21 cellular contexts compared by ENCODE assay signal in genomic region chr12:6810758-6811157, GRCh38. TPM values are rescaled to one million over a fixed set of nuclear protein-coding genes. Genes with fewer than 3 reads are reported as not detected.
DNase-seq lines count a peak whose midpoint lies in the region; ATAC-seq and TF ChIP-seq lines count a peak whose summit lies in the region.
"Had no signal": no experiment of that assay in that cellular context is flagged by ENCODE, and none has a peak within 500 bp of the region (broad histone marks: within the 10 kb centered on the region; RNA-seq: fewer than 3 reads in every experiment).

No MANE protein-coding gene starts in this region.

- no peak overlapping the region for H3K4me3 Mint-ChIP-seq in CD4-positive, CD25-positive, alpha-beta regulatory T cell
- H3K4me3 Mint-ChIP-seq in GM23338 = no peak overlapping the region; the same call in 2 of the 3 replicates
- H3K4me3 Mint-ChIP-seq in activated CD4-positive, alpha-beta memory T cell treated with anti-CD3 and anti-CD28 coated beads, Interleukin-2, amount 10 ng/mL, durations not matched to agents 7 days and 5 days = no peak overlapping the region
- no peak overlapping the region for H3K4me3 Mint-ChIP-seq in mesothelial cell of epicardium
- no peak overlapping the region for H3K4me3 Mint-ChIP-seq in stimulated activated naive CD8-positive, alpha-beta T cell treated with anti-CD3 and anti-CD28 coated beads, Interleukin-15, amount 100 ng/mL, for 72 hours
- H3K4me3 Mint-ChIP-seq: activated naive CD8-positive, alpha-beta T cell had no signal

- H3K9me3 ChIP-seq in CD4-positive, CD25-positive, alpha-beta regulatory T cell (ENCODE audit: control insufficient read depth in 2 of 2, low read length in 2 of 2) = no peaks in the 10 kb centered on the region
- H3K9me3 ChIP-seq in transverse colon = no peaks in the 10 kb centered on the region
- H3K9me3 ChIP-seq: suprapubic skin had no signal

- H3K9me3 Mint-ChIP-seq in CD4-positive, CD25-positive, alpha-beta regulatory T cell = no peaks in the 10 kb centered on the region
- H3K9me3 Mint-ChIP-seq in GM23338 (no peaks in the 10 kb centered on the region; the same call in 2 of the 3 replicates), mesothelial cell of epicardium (no peaks in the 10 kb centered on the region)
- H3K9me3 Mint-ChIP-seq in activated CD4-positive, alpha-beta memory T cell treated with anti-CD3 and anti-CD28 coated beads, Interleukin-2, amount 10 ng/mL, durations not matched to agents 7 days and 5 days = no peaks in the 10 kb centered on the region
- no peaks in the 10 kb centered on the region for H3K9me3 Mint-ChIP-seq in stimulated activated naive CD8-positive, alpha-beta T cell treated with anti-CD3 and anti-CD28 coated beads, Interleukin-15, amount 100 ng/mL, for 72 hours

- no peak for TF ChIP-seq EP300 in transverse colon (IDR thresholded peaks at IDR 0.05; ENCODE audit: low read depth)

- peak overlapping the region; percentile 38 for H3K27ac ChIP-seq in CD4-positive, CD25-positive, alpha-beta regulatory T cell (ENCODE audit: insufficient read depth, low read length, poor library complexity, severe bottlenecking)
- H3K27ac ChIP-seq in GM23338 (ENCODE audit: low read depth) = no peak overlapping the region
- H3K27ac ChIP-seq in transverse colon = no peak overlapping the region
- H3K27ac ChIP-seq: suprapubic skin had no signal

- intact Hi-C loops in transverse colon (cut with DNase I; ENCODE audit: low total_unique reads) = no loop called here

- peak overlapping the region; percentile 47; the same call in 1 of the 2 replicates for H2AFZ ChIP-seq in GM23338

- CTCF ChIA-PET in activated CD4-positive, alpha-beta memory T cell treated with anti-CD3 and anti-CD28 coated beads, Interleukin-2, amount 10 ng/mL, durations not matched to agents 7 days and 5 days (lab: Charles Lee) = interaction anchor here (0.7 to 1.2 kb wide), 3 partner anchors 23 to 57 kb away, joined by 4 read pairs; partner anchors contain the start of gene MLF2

- H4K20me1 ChIP-seq in GM23338 (replicated peaks; ENCODE audit: insufficient read depth) = no peaks in the 10 kb centered on the region; the same call in 1 of the 2 replicates

- H3K27ac Mint-ChIP-seq in CD4-positive, CD25-positive, alpha-beta regulatory T cell = peak overlapping the region; percentile 72 to 95 (median 84)
- H3K27ac Mint-ChIP-seq in GM23338 = peak overlapping the region; percentile 6; the same call in 1 of the 2 replicates
- H3K27ac Mint-ChIP-seq in activated CD4-positive, alpha-beta memory T cell treated with anti-CD3 and anti-CD28 coated beads, Interleukin-2, amount 10 ng/mL, durations not matched to agents 7 days and 5 days = peak overlapping the region; percentile 9
- peak overlapping the region; percentile 23 for H3K27ac Mint-ChIP-seq in mesothelial cell of epicardium
- no peak overlapping the region for H3K27ac Mint-ChIP-seq in stimulated activated naive CD8-positive, alpha-beta T cell treated with anti-CD3 and anti-CD28 coated beads, Interleukin-15, amount 100 ng/mL, for 72 hours
- H3K27ac Mint-ChIP-seq: activated naive CD8-positive, alpha-beta T cell had no signal

- H3F3A ChIP-seq in GM23338 (replicated peaks; ENCODE audit: low read depth) = no peaks in the 10 kb centered on the region

- no peak for DNase-seq in CD4-positive, CD25-positive, alpha-beta regulatory T cell
- DNase-seq in GM23338 (ENCODE audit: low spot score) (no peak), mesothelial cell of epicardium (ENCODE audit: low spot score in 2 of 2, unreplicated experiment in 2 of 2) (no peak), NCI-H2029 treated with DMSO at 0.1 percent for 48 hours (lab: John Stamatoyannopoulos, UW) (no peak), transverse colon (no peak)
- DNase-seq in activated CD4-positive, alpha-beta memory T cell treated with anti-CD3 and anti-CD28 coated beads, Interleukin-2, amount 10 ng/mL, durations not matched to agents 7 days and 5 days = no peak
- DNase-seq in stimulated activated naive CD8-positive, alpha-beta T cell treated with anti-CD3 and anti-CD28 coated beads, Interleukin-15, amount 100 ng/mL, for 72 hours = no peak
- DNase-seq: activated CD4-positive, CD25-positive, alpha-beta regulatory T cell; COR-L47; left ventricle myocardium superior; NCI-H1105 treated with DMSO at 0.1 percent for 48 hours; NCI-H69; occipital lobe; OCI-M1; SHP77; stimulated activated CD4-positive, alpha-beta T cell treated with anti-CD3 and anti-CD28 coated beads, Interleukin-12 subunit alpha, Interleukin-12 subunit beta, amount 100 ng/mL, for 4 hours had no signal

- no peaks in the 10 kb centered on the region for H3K27me3 Mint-ChIP-seq in CD4-positive, CD25-positive, alpha-beta regulatory T cell
- H3K27me3 Mint-ChIP-seq in GM23338 (ENCODE audit: insufficient read depth, low read depth, poor library complexity) = peaks cover 21% of the 10 kb centered on the region
- no peaks in the 10 kb centered on the region for H3K27me3 Mint-ChIP-seq in activated CD4-positive, alpha-beta memory T cell treated with anti-CD3 and anti-CD28 coated beads, Interleukin-2, amount 10 ng/mL, durations not matched to agents 7 days and 5 days
- H3K27me3 Mint-ChIP-seq in mesothelial cell of epicardium (ENCODE audit: low read depth) = peaks cover 6% of the 10 kb centered on the region
- H3K27me3 Mint-ChIP-seq in stimulated activated naive CD8-positive, alpha-beta T cell treated with anti-CD3 and anti-CD28 coated beads, Interleukin-15, amount 100 ng/mL, for 72 hours = peaks cover 13% of the 10 kb centered on the region

- H3K27me3 ChIP-seq in CD4-positive, CD25-positive, alpha-beta regulatory T cell (ENCODE audit: control insufficient read depth, insufficient read depth, low read length) = no peaks in the 10 kb centered on the region
- H3K27me3 ChIP-seq in GM23338 (ENCODE audit: insufficient read depth) = 0 out of 2 replicates have a peak, but pooled peaks cover 7% of the 10 kb centered on the region
- no peaks in the 10 kb centered on the region for H3K27me3 ChIP-seq in transverse colon
- H3K27me3 ChIP-seq: suprapubic skin had no signal

- no peaks in the 10 kb centered on the region for H3K79me2 ChIP-seq in GM23338 (replicated peaks; ENCODE audit: insufficient read depth)

- peaks cover 9 to 24% (median 15%) of the 10 kb centered on the region in 4 donors for H3K4me1 Mint-ChIP-seq in CD4-positive, CD25-positive, alpha-beta regulatory T cell
- H3K4me1 Mint-ChIP-seq in GM23338 (peaks cover 18% of the 10 kb centered on the region), mesothelial cell of epicardium (peaks cover 8% of the 10 kb centered on the region)
- H3K4me1 Mint-ChIP-seq in activated CD4-positive, alpha-beta memory T cell treated with anti-CD3 and anti-CD28 coated beads, Interleukin-2, amount 10 ng/mL, durations not matched to agents 7 days and 5 days = peaks cover 13% of the 10 kb centered on the region
- H3K4me1 Mint-ChIP-seq in stimulated activated naive CD8-positive, alpha-beta T cell treated with anti-CD3 and anti-CD28 coated beads, Interleukin-15, amount 100 ng/mL, for 72 hours = peaks cover 9% of the 10 kb centered on the region

- in situ Hi-C loops in transverse colon (cut with MboI; ENCODE audit: low pct_ligation_motif_present in 1 of 4, low pct_unique_long_range_greater_than_20kb in 1 of 4, low sequenced_read_pairs in 3 of 4) = no loop called here

- no peak for TF ChIP-seq POLR2A in transverse colon (IDR thresholded peaks at IDR 0.05)

- H3K36me3 Mint-ChIP-seq in CD4-positive, CD25-positive, alpha-beta regulatory T cell = peaks cover 41% of the 10 kb centered on the region
- H3K36me3 Mint-ChIP-seq in GM23338 (ENCODE audit: low read depth) (no peaks in the 10 kb centered on the region), mesothelial cell of epicardium (no peaks in the 10 kb centered on the region)
- H3K36me3 Mint-ChIP-seq in activated CD4-positive, alpha-beta memory T cell treated with anti-CD3 and anti-CD28 coated beads, Interleukin-2, amount 10 ng/mL, durations not matched to agents 7 days and 5 days (ENCODE audit: low read depth) = peaks cover 48% of the 10 kb centered on the region
- H3K36me3 Mint-ChIP-seq: activated naive CD8-positive, alpha-beta T cell had no signal

- 68 to 100% methylated on average over 1 of the region's 1 CpG for WGBS in transverse colon (ENCODE audit: low coverage in 1 of 2), 2 donors

- TF ChIP-seq CTCF in GM23338 (conservative IDR thresholded peaks at IDR 0.05; ENCODE audit: low read depth in 2 of 2) (no peak), mesothelial cell of epicardium (IDR thresholded peaks at IDR 0.05; ENCODE audit: unreplicated experiment) (no peak), transverse colon (IDR thresholded peaks at IDR 0.05) (no peak)

- no peaks in the 10 kb centered on the region for H3K4me1 ChIP-seq in CD4-positive, CD25-positive, alpha-beta regulatory T cell (ENCODE audit: control insufficient read depth, insufficient read depth, low read length, poor library complexity, severe bottlenecking)
- H3K4me1 ChIP-seq in GM23338 (ENCODE audit: insufficient read depth) = peaks cover 16% of the 10 kb centered on the region
- no peaks in the 10 kb centered on the region for H3K4me1 ChIP-seq in transverse colon
- H3K4me1 ChIP-seq: suprapubic skin had no signal

- peaks cover 4% of the 10 kb centered on the region; the same call in 1 of the 2 replicates for H3K9me2 ChIP-seq in GM23338 (ENCODE audit: insufficient read depth)

- no peak overlapping the region for H3K4me2 ChIP-seq in GM23338

- no peak overlapping the region for H3K4me3 ChIP-seq in CD4-positive, CD25-positive, alpha-beta regulatory T cell (ENCODE audit: low read depth, low read length)
- H3K4me3 ChIP-seq in GM23338 (no peak overlapping the region), transverse colon (no peak overlapping the region)
- H3K4me3 ChIP-seq: suprapubic skin had no signal

- POLR2A ChIA-PET in activated CD4-positive, alpha-beta memory T cell treated with anti-CD3 and anti-CD28 coated beads, Interleukin-2, amount 10 ng/mL, durations not matched to agents 7 days and 5 days (lab: Charles Lee) = interaction anchor here (0.6 to 1.8 kb wide), 5 partner anchors 13 to 318 kb away, joined by 3 to 5 read pairs (median 3); partner anchors contain the start of gene MRPL51

- peaks cover 42% of the 10 kb centered on the region for H3K36me3 ChIP-seq in CD4-positive, CD25-positive, alpha-beta regulatory T cell (ENCODE audit: control insufficient read depth, insufficient read depth, low read length)
- no peaks in the 10 kb centered on the region; the same call in 1 of the 2 replicates for H3K36me3 ChIP-seq in GM23338 (ENCODE audit: insufficient read depth)
- no peaks in the 10 kb centered on the region for H3K36me3 ChIP-seq in transverse colon
- H3K36me3 ChIP-seq: suprapubic skin had no signal

- no peak for ATAC-seq in CD4-positive, CD25-positive, alpha-beta regulatory T cell (ENCODE audit: low read depth in 2 of 2)
- peak; percentile 40 for ATAC-seq in GM23338
- ATAC-seq in stimulated activated naive CD8-positive, alpha-beta T cell treated with anti-CD3 and anti-CD28 coated beads, Interleukin-15, amount 100 ng/mL, for 72 hours = no peak
- ATAC-seq: left ventricle myocardium superior had no signal

RNA-seq across cellular contexts. Expression of gene GPR162, which starts 10.9 kb away (rescaled TPM):
- total RNA-seq in CD4-positive, CD25-positive, alpha-beta regulatory T cell = not detected
- polyA plus RNA-seq in CD4-positive, CD25-positive, alpha-beta regulatory T cell = not detected
- total RNA-seq in GM23338 (2014; rRNA removed; shearing (Covaris generic)) = 3.0 and 5.0 TPM in 2 replicates
- 4.7 and 5.0 TPM in 2 replicates for polyA plus RNA-seq in GM23338 (2016; fragmentation: Nextera tagmentation; extraction: Ambion mirVana)
- total RNA-seq in activated CD4-positive, alpha-beta memory T cell treated with anti-CD3 and anti-CD28 coated beads, Interleukin-2, amount 10 ng/mL, durations not matched to agents 7 days and 5 days = not detected
- total RNA-seq in mesothelial cell of epicardium (10.8 to 11.5 TPM (median 11.0 TPM) in 3 replicates), transverse colon (1 to 10 TPM in 3 of 4 donors, not detected in 1; 3.0 to 6.4 (median 3.1) TPM)
- total RNA-seq: HT-29 had no signal

RNA-seq across cellular contexts. Expression of gene P3H3, which starts 17.4 kb away (rescaled TPM):
- total RNA-seq in CD4-positive, CD25-positive, alpha-beta regulatory T cell = 1.4 TPM
- 1 to 10 TPM in 1 of 4 donors, under 1 TPM in 2, not detected in 1; 0.64 to 1.2 (median 1.00) TPM for polyA plus RNA-seq in CD4-positive, CD25-positive, alpha-beta regulatory T cell
- 38.2 and 39.2 TPM in 2 replicates for total RNA-seq in GM23338 (2014; rRNA removed; shearing (Covaris generic))
- 15.8 and 16.4 TPM in 2 replicates for polyA plus RNA-seq in GM23338 (2016; fragmentation: Nextera tagmentation; extraction: Ambion mirVana)
- total RNA-seq in activated CD4-positive, alpha-beta memory T cell treated with anti-CD3 and anti-CD28 coated beads, Interleukin-2, amount 10 ng/mL, durations not matched to agents 7 days and 5 days = under 1 TPM; 0.18 to 0.68 TPM
- total RNA-seq in mesothelial cell of epicardium = 80.7 to 86.2 TPM (median 83.8 TPM) in 3 replicates
- total RNA-seq in transverse colon = 10 to 100 TPM in 3 of 4 donors, 1 to 10 TPM in 1; 5.9 to 32.9 (median 14.4) TPM

RNA-seq across cellular contexts. Expression of gene CD4, which starts 21.4 kb away (rescaled TPM):
- total RNA-seq in CD4-positive, CD25-positive, alpha-beta regulatory T cell = 224 TPM
- 100 to 1,000 TPM; 312 to 330 (median 324) TPM for polyA plus RNA-seq in CD4-positive, CD25-positive, alpha-beta regulatory T cell
- 1.5 and 2.2 TPM in 2 replicates for total RNA-seq in GM23338 (2014; rRNA removed; shearing (Covaris generic))
- 2.0 and 2.1 TPM in 2 replicates for polyA plus RNA-seq in GM23338 (2016; fragmentation: Nextera tagmentation; extraction: Ambion mirVana)
- 100 to 1,000 TPM; 324 to 327 TPM for total RNA-seq in activated CD4-positive, alpha-beta memory T cell treated with anti-CD3 and anti-CD28 coated beads, Interleukin-2, amount 10 ng/mL, durations not matched to agents 7 days and 5 days
- total RNA-seq in mesothelial cell of epicardium (2.9 to 3.9 TPM (median 3.8 TPM) in 3 replicates), transverse colon (1 to 10 TPM in 3 of 4 donors, under 1 TPM in 1; 1.00 to 7.9 (median 2.8) TPM)
- total RNA-seq: Daoy, glomerular endothelial cell had no signal

RNA-seq across cellular contexts. Expression of gene GNB3, which starts 30.0 kb away (rescaled TPM):
- not detected for total RNA-seq in CD4-positive, CD25-positive, alpha-beta regulatory T cell
- not detected for polyA plus RNA-seq in CD4-positive, CD25-positive, alpha-beta regulatory T cell
- 3.3 and 8.2 TPM in 2 replicates for total RNA-seq in GM23338 (2014; rRNA removed; shearing (Covaris generic))
- polyA plus RNA-seq in GM23338 (2016; fragmentation: Nextera tagmentation; extraction: Ambion mirVana) = 3.6 and 5.4 TPM in 2 replicates
- not detected for total RNA-seq in activated CD4-positive, alpha-beta memory T cell treated with anti-CD3 and anti-CD28 coated beads, Interleukin-2, amount 10 ng/mL, durations not matched to agents 7 days and 5 days
- total RNA-seq in mesothelial cell of epicardium (22.9 to 24.3 TPM (median 23.0 TPM) in 3 replicates), transverse colon (under 1 TPM in 2 of 4 donors, not detected in 2; 0.14 to 0.32 TPM)

RNA-seq across cellular contexts. Expression of gene LAG3, which starts 38.4 kb away (rescaled TPM):
- total RNA-seq in CD4-positive, CD25-positive, alpha-beta regulatory T cell = 8.2 TPM
- polyA plus RNA-seq in CD4-positive, CD25-positive, alpha-beta regulatory T cell = 10 to 100 TPM in 2 of 4 donors, 1 to 10 TPM in 2; 6.3 to 12.6 (median 11.0) TPM
- total RNA-seq in GM23338 (2014; rRNA removed; shearing (Covaris generic)) = 1.0 and 4.7 TPM in 2 replicates
- 3.7 and 3.9 TPM in 2 replicates for polyA plus RNA-seq in GM23338 (2016; fragmentation: Nextera tagmentation; extraction: Ambion mirVana)
- total RNA-seq in activated CD4-positive, alpha-beta memory T cell treated with anti-CD3 and anti-CD28 coated beads, Interleukin-2, amount 10 ng/mL, durations not matched to agents 7 days and 5 days = 10 to 100 TPM; 91.9 TPM
- total RNA-seq in mesothelial cell of epicardium = 2.7 to 3.8 TPM (median 3.5 TPM) in 3 replicates
- 1 to 10 TPM in 1 of 4 donors, under 1 TPM in 1, not detected in 2; 0.68 to 1.4 TPM for total RNA-seq in transverse colon
- total RNA-seq: Daoy, glomerular endothelial cell, occipital lobe had no signal

Comparison
In these comparisons a context has a peak if more than half of its experiments do, and no peak if none do; other contexts are left out.
1. H3K27ac Mint-ChIP-seq: peak in CD4-positive, CD25-positive, alpha-beta regulatory T cell (3 of 3), GM23338 (single experiment), activated CD4-positive, alpha-beta memory T cell treated with anti-CD3 and anti-CD28 coated beads, Interleukin-2, amount 10 ng/mL, durations not matched to agents 7 days and 5 days (single experiment) and mesothelial cell of epicardium (single experiment); none in stimulated activated naive CD8-positive, alpha-beta T cell treated with anti-CD3 and anti-CD28 coated beads, Interleukin-15, amount 100 ng/mL, for 72 hours (0 of 2).
2. RNA of gene CD4, which starts 21.4 kb away (total RNA-seq): 324 to 327 TPM in activated CD4-positive, alpha-beta memory T cell treated with anti-CD3 and anti-CD28 coated beads, Interleukin-2, amount 10 ng/mL, durations not matched to agents 7 days and 5 days and 224 TPM in CD4-positive, CD25-positive, alpha-beta regulatory T cell (single experiment); 1.00 to 7.9 TPM in transverse colon, 2.9 to 3.9 TPM in mesothelial cell of epicardium and 1.5 to 2.2 TPM in GM23338; every median in the first group is over 10 times any median in the second.